8 cellular contexts compared by ENCODE assay signal in genomic region chr11:108593910-108594434, GRCh38. TPM values are rescaled to one million over a fixed set of nuclear protein-coding genes. Genes with fewer than 3 reads are reported as not detected.
DNase-seq lines count a peak whose midpoint lies in the region; ATAC-seq and TF ChIP-seq lines count a peak whose summit lies in the region.

No MANE protein-coding gene starts in this region.

- ATAC-seq in T-cell (replicated peaks in 1 of 4): no peak
- ATAC-seq in gastrocnemius medialis: no peak
- ATAC-seq in GM21619 (IDR thresholded peaks at IDR 0.05; ENCODE audit: unreplicated experiment): no peak
- ATAC-seq in GM21367 (IDR thresholded peaks at IDR 0.05; ENCODE audit: unreplicated experiment): no peak

- no peaks in the 10 kb centered on the region for H3K9me3 Mint-ChIP-seq in T-cell

- no peaks in the 10 kb centered on the region for H3K36me3 ChIP-seq in gastrocnemius medialis

- DNase-seq in GM12865 (ENCODE audit: low read depth) (no peak), T-cell (no peak), fibroblast of villous mesenchyme (ENCODE audit: low read depth) (no peak), gastrocnemius medialis (no peak), NCI-H524 treated with DMSO at 0.1 percent for 48 hours (lab: John Stamatoyannopoulos, UW) (no peak), activated gamma-delta T cell treated with Interleukin-2 at 50 U/mL for 16 hours (no peak)

- peaks cover 3 to 10% of the 10 kb centered on the region in 2 donors for H3K4me1 ChIP-seq in gastrocnemius medialis

- H3K4me3 ChIP-seq in GM12865 (ENCODE audit: low read depth, low read length) (peak overlapping the region; percentile 97), fibroblast of villous mesenchyme (ENCODE audit: low read depth, low read length) (peak overlapping the region; percentile 72), gastrocnemius medialis (peak overlapping the region; percentile 61 to 71 (median 66))

- H3K9me3 ChIP-seq in gastrocnemius medialis: no peaks in the 10 kb centered on the region

- H3K4me1 Mint-ChIP-seq in T-cell: peaks cover 14 to 24% (median 20%) of the 10 kb centered on the region in 3 donors

- H3K27me3 ChIP-seq in gastrocnemius medialis: peaks cover 2 to 31% (median 12%) of the 10 kb centered on the region in 3 donors

- in situ Hi-C loops in gastrocnemius medialis (cut with MboI; ENCODE audit: low sequenced_read_pairs in 4 of 4): no loop called here

- intact Hi-C loops in gastrocnemius medialis (cut with DNase I; ENCODE audit: low total_unique reads): loop anchor here (1.0 to 2.0 kb wide), 2 partner anchors 97 to 127 kb away; partner anchors contain the start of gene C11orf65

- no peak overlapping the region for H3K27ac ChIP-seq in gastrocnemius medialis

- POLR2A ChIA-PET in T-cell (lab: Charles Lee): interaction anchor here (0.6 to 1.1 kb wide), 3 partner anchors 11 to 318 kb away, joined by 3 to 5 read pairs (median 4); no protein-coding TSS in a partner anchor

- no peaks in the 10 kb centered on the region for H3K36me3 Mint-ChIP-seq in T-cell

- no peak for TF ChIP-seq POLR2A in gastrocnemius medialis (IDR thresholded peaks at IDR 0.05)

- CTCF ChIA-PET in T-cell (lab: Charles Lee): interaction anchor here in 1 of 2 donors (0.7 kb wide), 1 partner anchor 467 kb away, joined by 4 read pairs; no protein-coding TSS in a partner anchor

- TF ChIP-seq CTCF in GM12865 (IDR thresholded peaks at IDR 0.05; ENCODE audit: insufficient read depth, low read depth, low read length, missing control alignments) (no peak), fibroblast of villous mesenchyme (IDR thresholded peaks at IDR 0.05; ENCODE audit: insufficient read depth, low read depth, low read length) (no peak), gastrocnemius medialis (IDR thresholded peaks at IDR 0.05 in 4 of 5, conservative IDR thresholded peaks at IDR 0.05 in 1 of 5) (no peak)

- peak overlapping the region; percentile 93 to 100 (median 94) for H3K4me3 Mint-ChIP-seq in T-cell

- H3K27me3 Mint-ChIP-seq in T-cell: no peaks in the 10 kb centered on the region

- peak overlapping the region; percentile 48 to 91 for H3K27ac Mint-ChIP-seq in T-cell

RNA-seq across cellular contexts. Expression of gene EXPH5, which starts 0.4 kb away (rescaled TPM):
- 1 to 10 TPM; 3.3 to 4.1 (median 4.0) TPM for total RNA-seq in T-cell
- 0.32 and 2.2 TPM in 2 replicates for total RNA-seq in fibroblast of villous mesenchyme
- total RNA-seq in gastrocnemius medialis: under 1 TPM in 3 of 4 donors, not detected in 1; 0.07 to 0.22 (median 0.20) TPM
